Comparison of ENCODE assay signal across 1 cellular context in genomic region chr15:65969865-65970832, GRCh38.
TF ChIP-seq lines count a peak whose summit lies in the region.

No MANE protein-coding gene starts in this region.

TF ChIP-seq in H1, 55 proteins besides CTCF, POLR2A, EP300 and RAD21 (continued from another document):
- no peak for TF ChIP-seq SIX5 (IDR thresholded peaks at IDR 0.05; ENCODE audit: low read depth, low read length)
